31 cellular contexts compared by ENCODE assay signal in the genomic region with DNA sequence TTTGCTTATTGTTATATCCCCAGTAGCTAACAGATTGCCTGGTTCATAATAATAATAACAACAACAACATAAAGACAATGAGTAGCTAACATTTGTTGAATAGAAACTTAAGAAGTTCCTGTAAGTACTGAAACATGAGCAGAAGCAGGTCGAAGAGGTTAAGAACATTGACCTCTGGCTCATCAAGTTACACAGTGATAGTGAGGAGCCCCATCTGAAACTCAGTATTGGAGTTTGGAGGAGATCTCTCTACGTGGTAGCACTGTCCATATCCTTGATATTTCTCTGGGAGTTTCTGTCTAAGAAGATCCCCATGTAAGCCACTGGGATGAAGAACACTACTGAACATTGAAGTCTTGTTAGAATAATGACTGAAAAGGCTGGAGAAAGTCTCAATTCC.
"Had no signal": no experiment of that assay in that cellular context is flagged by ENCODE, and none has a peak within 500 bp of the region (broad histone marks: within the 10 kb centered on the region; RNA-seq: fewer than 3 reads in every experiment).

No MANE protein-coding gene starts in this region.

- H3K9ac ChIP-seq: neural progenitor cell had no signal

- H3K4me3 Mint-ChIP-seq: naive thymus-derived CD8-positive, alpha-beta T cell; nephron; neural progenitor cell; stimulated activated naive CD8-positive, alpha-beta T cell treated with anti-CD3 and anti-CD28 coated beads, Interleukin-15, Interleukin-2, amounts not matched to agents 100 ng/mL and 50 ng/mL, for 24 hours had no signal

- ATAC-seq: heart right ventricle; left cardiac atrium; left lung; lower lobe of right lung; naive thymus-derived CD8-positive, alpha-beta T cell; pancreas; right cardiac atrium; sciatic nerve; upper lobe of right lung had no signal

- H3K4me1 Mint-ChIP-seq: naive thymus-derived CD8-positive, alpha-beta T cell; neural progenitor cell had no signal

- DNase-seq: heart right ventricle; islet precursor cell; kidney glomerular epithelial cell; left cardiac atrium; left lung; lower lobe of right lung; mammary epithelial cell; mesenchymal stem cell; naive thymus-derived CD8-positive, alpha-beta T cell; pancreas; posterior cingulate gyrus; retina; right cardiac atrium; stimulated activated CD4-positive, alpha-beta T cell treated with anti-CD3 and anti-CD28 coated beads, Interleukin-12 subunit alpha, Interleukin-12 subunit beta, amount 100 ng/mL, for 4 hours; stimulated activated CD4-positive, alpha-beta T cell treated with anti-CD3 and anti-CD28 coated beads, Interleukin-15, amount 100 ng/mL, for 24 hours; stimulated activated CD4-positive, alpha-beta T cell treated with anti-CD3 and anti-CD28 coated beads, Interleukin-2, amount 100 ng/mL, for 24 hours; stimulated activated CD4-positive, alpha-beta T cell treated with anti-CD3 and anti-CD28 coated beads, Interleukin-4, amount 100 ng/mL, for 1 hour; stimulated activated naive CD4-positive, alpha-beta T cell; tibial artery; trophoblast cell; upper lobe of right lung had no signal

- H3K27ac ChIP-seq: heart right ventricle, hepatocyte, left lung, lower lobe of right lung, neural progenitor cell, pancreas, prostate gland, skin epidermis, suprapubic skin, thoracic aorta, tibial artery, upper lobe of right lung had no signal

- H3K27ac Mint-ChIP-seq: naive thymus-derived CD8-positive, alpha-beta T cell; nephron; neural progenitor cell; stimulated activated naive CD8-positive, alpha-beta T cell treated with anti-CD3 and anti-CD28 coated beads, Interleukin-15, Interleukin-2, amounts not matched to agents 100 ng/mL and 50 ng/mL, for 24 hours had no signal

- H3K9me3 ChIP-seq: heart right ventricle, left lung, lower lobe of right lung, pancreas, prostate gland, suprapubic skin, thoracic aorta, tibial artery, upper lobe of right lung had no signal

- H3K79me2 ChIP-seq: hepatocyte had no signal

- H3K27me3 ChIP-seq: heart right ventricle, hepatocyte, left lung, neural progenitor cell, pancreas, suprapubic skin, tibial artery, upper lobe of right lung had no signal

- H3K36me3 Mint-ChIP-seq: naive thymus-derived CD8-positive, alpha-beta T cell had no signal

- FAIRE-seq: pancreas, urothelium cell line had no signal

- H3K4me3 ChIP-seq: heart right ventricle, hepatocyte, left lung, lower lobe of right lung, neural progenitor cell, pancreas, prostate gland, skin epidermis, suprapubic skin, thoracic aorta, tibial artery, upper lobe of right lung had no signal

- H3K4me2 ChIP-seq: hepatocyte, neural progenitor cell had no signal

- H3K4me1 ChIP-seq: left lung, lower lobe of right lung, neural progenitor cell, pancreas, prostate gland, suprapubic skin, tibial artery, upper lobe of right lung had no signal

- H3K27me3 Mint-ChIP-seq: naive thymus-derived CD8-positive, alpha-beta T cell; stimulated activated naive CD8-positive, alpha-beta T cell treated with anti-CD3 and anti-CD28 coated beads, Interleukin-15, Interleukin-2, amounts not matched to agents 100 ng/mL and 50 ng/mL, for 24 hours had no signal

- H2AFZ ChIP-seq: hepatocyte, neural progenitor cell had no signal

- H3K36me3 ChIP-seq: heart right ventricle, left lung, lower lobe of right lung, neural progenitor cell, pancreas, prostate gland, suprapubic skin, thoracic aorta, tibial artery, upper lobe of right lung had no signal
